ENCODE assay signal across 3 cellular contexts in genomic region chr5:178757410-178757809, GRCh38.
"Had no signal": no experiment of that assay in that cellular context is flagged by ENCODE, and none has a peak within 500 bp of the region (broad histone marks: within the 10 kb centered on the region; RNA-seq: fewer than 3 reads in every experiment).

No MANE protein-coding gene starts in this region.

- DNase-seq: GDM1, GF-D8 had no signal

- H3K4me3 ChIP-seq: GM12878 had no signal
